In genomic region chr10:84522612-84523462, GRCh38 we compare ENCODE assay signal across 2 cellular contexts.
TF ChIP-seq lines count a peak whose summit lies in the region.

No MANE protein-coding gene starts in this region.

TF ChIP-seq in WTC11, 78 proteins besides CTCF, POLR2A, EP300 and RAD21 (continued from another document and continues in another):
- TF ChIP-seq FOXP4 (CRISPR knock-in tag; IDR thresholded peaks at IDR 0.05): no peak
- TF ChIP-seq ZBTB43 (CRISPR knock-in tag; IDR thresholded peaks at IDR 0.05): no peak
- no peak for TF ChIP-seq USF1 (CRISPR knock-in tag; IDR thresholded peaks at IDR 0.05)
- TF ChIP-seq ZSCAN18 (CRISPR knock-in tag; IDR thresholded peaks at IDR 0.05): no peak
- TF ChIP-seq ZNF219 (CRISPR knock-in tag; IDR thresholded peaks at IDR 0.05; ENCODE audit: borderline replicate concordance): no peak
- no peak for TF ChIP-seq MYBL2 (CRISPR knock-in tag; IDR thresholded peaks at IDR 0.05)
- TF ChIP-seq PREB (CRISPR knock-in tag; IDR thresholded peaks at IDR 0.05; ENCODE audit: borderline replicate concordance): no peak
- no peak for TF ChIP-seq ZNF138 (CRISPR knock-in tag; conservative IDR thresholded peaks at IDR 0.05)
- no peak for TF ChIP-seq ZNF416 (CRISPR knock-in tag; IDR thresholded peaks at IDR 0.05)
- TF ChIP-seq TEAD1 (CRISPR knock-in tag; IDR thresholded peaks at IDR 0.05): no peak
- no peak for TF ChIP-seq GRHL2 (CRISPR knock-in tag; IDR thresholded peaks at IDR 0.05; ENCODE audit: insufficient replicate concordance, severe bottlenecking)
- no peak for TF ChIP-seq CREM (CRISPR knock-in tag; IDR thresholded peaks at IDR 0.05)
- TF ChIP-seq STAT6 (CRISPR knock-in tag; conservative IDR thresholded peaks at IDR 0.05; ENCODE audit: low read depth): no peak
- no peak for TF ChIP-seq E2F1 (CRISPR knock-in tag; IDR thresholded peaks at IDR 0.05)
- TF ChIP-seq HMGA2 (CRISPR knock-in tag; IDR thresholded peaks at IDR 0.05): no peak
- no peak for TF ChIP-seq ATF3 (CRISPR knock-in tag; conservative IDR thresholded peaks at IDR 0.05)

TF ChIP-seq in endothelial cell of umbilical vein, 7 proteins besides CTCF, POLR2A, EP300 and RAD21 (continued from another document):
- TF ChIP-seq FOS (IDR thresholded peaks at IDR 0.05; ENCODE audit: borderline replicate concordance, insufficient read depth, low read length): no peak
- TF ChIP-seq POLR2AphosphoS5 (IDR thresholded peaks at IDR 0.05; ENCODE audit: insufficient read depth, low read depth, low read length): no peak
- TF ChIP-seq EZH2 (IDR thresholded peaks at IDR 0.05; ENCODE audit: borderline replicate concordance, low read depth, low read length, severe bottlenecking): no peak
